In genomic region chr15:32682569-32682968, GRCh38 we compare ENCODE assay signal across 18 cellular contexts. TPM values are rescaled to one million over a fixed set of nuclear protein-coding genes. Genes with fewer than 3 reads are reported as not detected.
DNase-seq lines count a peak whose midpoint lies in the region; ATAC-seq and TF ChIP-seq lines count a peak whose summit lies in the region.
"Had no signal": no experiment of that assay in that cellular context is flagged by ENCODE, and none has a peak within 500 bp of the region (broad histone marks: within the 10 kb centered on the region; RNA-seq: fewer than 3 reads in every experiment).

No MANE protein-coding gene starts in this region.

- no peaks in the 10 kb centered on the region for H4K20me1 ChIP-seq in PC-3 (ENCODE audit: low read length)

- no peaks in the 10 kb centered on the region for H3F3A ChIP-seq in PC-3 (ENCODE audit: low read length, unreplicated experiment)

- peaks cover 4% of the 10 kb centered on the region for H3K9me3 Mint-ChIP-seq in activated T-helper 17 cell treated with anti-CD3 and anti-CD28 coated beads, Interleukin-2, amount 50 U/mL, for 72 hours
- H3K9me3 Mint-ChIP-seq: activated CD4-positive, alpha-beta memory T cell treated with anti-CD3 and anti-CD28 coated beads for 36 hours had no signal

- no TSS peak for BruUV-seq in PC-3 (replicated peaks; lab: Mats Ljungman, UMichigan)

- H3K27me3 Mint-ChIP-seq in activated T-helper 17 cell treated with anti-CD3 and anti-CD28 coated beads, Interleukin-2, amount 50 U/mL, for 72 hours = no peaks in the 10 kb centered on the region
- H3K27me3 Mint-ChIP-seq: activated CD4-positive, alpha-beta memory T cell treated with anti-CD3 and anti-CD28 coated beads for 36 hours had no signal

- intact Hi-C loops in PC-3 (cut with micrococcal nuclease) = loop anchor here (2.0 kb wide), 1 partner anchor 92 kb away; no protein-coding TSS in a partner anchor

- H3K27ac ChIP-seq in PC-3 (ENCODE audit: low read length) (peak overlapping the region; percentile 70), muscle layer of duodenum (ENCODE audit: low read length) (peak overlapping the region; percentile 21)
- H3K27ac ChIP-seq: upper lobe of left lung had no signal

- H3K4me3 ChIP-seq in PC-3 (ENCODE audit: low read length) = no peak overlapping the region
- no peak overlapping the region for H3K4me3 ChIP-seq in muscle layer of duodenum (ENCODE audit: low read depth in 1 of 2, low read length in 2 of 2)
- H3K4me3 ChIP-seq: mucosa of descending colon, skin epidermis, upper lobe of left lung had no signal

- H3K9ac ChIP-seq in PC-3 (ENCODE audit: low read length) = peak overlapping the region; percentile 24; the same call in 1 of the 2 replicates

- H3K27me3 ChIP-seq in PC-3 (ENCODE audit: low read length) (no peaks in the 10 kb centered on the region), muscle layer of duodenum (ENCODE audit: low read depth, low read length) (no peaks in the 10 kb centered on the region)
- H3K27me3 ChIP-seq: upper lobe of left lung had no signal

- H3K9me3 ChIP-seq in PC-3 (ENCODE audit: low read length) = no peaks in the 10 kb centered on the region
- H3K9me3 ChIP-seq in muscle layer of duodenum (ENCODE audit: control insufficient read depth in 1 of 2, low read length in 2 of 2) = no peaks in the 10 kb centered on the region
- H3K9me3 ChIP-seq: mucosa of descending colon, upper lobe of left lung had no signal

- no peak overlapping the region for H2AFZ ChIP-seq in PC-3 (ENCODE audit: low read length)

- TF ChIP-seq CTCF in AG09319 (IDR thresholded peaks at IDR 0.05; ENCODE audit: low read depth, low read length) = no peak
- no peak for TF ChIP-seq CTCF in PC-3 (conservative IDR thresholded peaks at IDR 0.05; ENCODE audit: low read depth, low read length)

- H3K4me1 Mint-ChIP-seq in activated T-helper 17 cell treated with anti-CD3 and anti-CD28 coated beads, Interleukin-2, amount 50 U/mL, for 72 hours = no peaks in the 10 kb centered on the region

- H3K9me2 ChIP-seq in PC-3 (replicated peaks; ENCODE audit: low read length) = no peaks in the 10 kb centered on the region

- no peaks in the 10 kb centered on the region for H3K36me3 Mint-ChIP-seq in activated T-helper 17 cell treated with anti-CD3 and anti-CD28 coated beads, Interleukin-2, amount 50 U/mL, for 72 hours (ENCODE audit: low read depth)
- H3K36me3 Mint-ChIP-seq: activated CD4-positive, alpha-beta memory T cell treated with anti-CD3 and anti-CD28 coated beads for 36 hours had no signal

- no peak overlapping the region for H3K4me3 Mint-ChIP-seq in activated T-helper 17 cell treated with anti-CD3 and anti-CD28 coated beads, Interleukin-2, amount 50 U/mL, for 72 hours
- H3K4me3 Mint-ChIP-seq: activated CD4-positive, alpha-beta memory T cell treated with anti-CD3 and anti-CD28 coated beads for 36 hours had no signal

- H3K79me2 ChIP-seq in PC-3 (ENCODE audit: low read length) = no peaks in the 10 kb centered on the region

- peak overlapping the region; percentile 24; the same call in 1 of the 2 replicates for H3K4me2 ChIP-seq in PC-3 (ENCODE audit: low read length)

- POLR2A ChIA-PET in PC-3 (lab: Charles Lee; ENCODE audit: unreplicated experiment) = no interaction called here

- DNase-seq in AG09319 (ENCODE audit: extremely low read depth, low read depth) (peak; percentile 83), PC-3 (peak; percentile 73), epidermal melanocyte (ENCODE audit: insufficient read length, low spot score) (peak; percentile 54), NCI-H2107 (lab: John Stamatoyannopoulos, UW) (no peak), occipital lobe (lab: John Stamatoyannopoulos, UW) (no peak)
- no peak for DNase-seq in activated effector memory CD4-positive, alpha-beta T cell treated with anti-CD3 and anti-CD28 coated beads, Interleukin-2, amount 50 U/mL, for 16 hours
- DNase-seq: activated CD4-positive, alpha-beta memory T cell treated with anti-CD3 and anti-CD28 coated beads for 36 hours; activated naive CD4-positive, alpha-beta T cell treated with anti-CD3 and anti-CD28 coated beads, Interleukin-2, amount 50 U/mL, for 16 hours; C1 segment of cervical spinal cord; effector CD8-positive, alpha-beta T cell; mucosa of descending colon; NCI-H1092 treated with DMSO at 0.1 percent for 48 hours; NCI-H82; T-helper 1 cell; upper lobe of left lung had no signal

- H3K36me3 ChIP-seq in PC-3 (ENCODE audit: low read depth, low read length) = no peaks in the 10 kb centered on the region
- H3K36me3 ChIP-seq in muscle layer of duodenum (ENCODE audit: control insufficient read depth in 1 of 2, insufficient read depth in 2 of 2, low read length in 2 of 2) = no peaks in the 10 kb centered on the region
- H3K36me3 ChIP-seq: upper lobe of left lung had no signal

- H3K4me1 ChIP-seq in PC-3 (ENCODE audit: insufficient read depth, low read length) = peaks cover 40% of the 10 kb centered on the region
- peaks cover 0 to 14% of the 10 kb centered on the region in 2 donors for H3K4me1 ChIP-seq in muscle layer of duodenum (ENCODE audit: control insufficient read depth in 1 of 2, insufficient read depth in 2 of 2, low read length in 2 of 2)
- H3K4me1 ChIP-seq: upper lobe of left lung had no signal

- ATAC-seq in PC-3 = no peak
- no peak for ATAC-seq in activated T-helper 17 cell treated with anti-CD3 and anti-CD28 coated beads, Interleukin-2, amount 50 U/mL, for 72 hours (replicated peaks)
- ATAC-seq: mucosa of descending colon had no signal

- no peak overlapping the region for H3K27ac Mint-ChIP-seq in activated T-helper 17 cell treated with anti-CD3 and anti-CD28 coated beads, Interleukin-2, amount 50 U/mL, for 72 hours
- H3K27ac Mint-ChIP-seq: activated CD4-positive, alpha-beta memory T cell treated with anti-CD3 and anti-CD28 coated beads for 36 hours had no signal

- CTCF ChIA-PET in PC-3 (lab: Charles Lee) = no interaction called here

RNA-seq across cellular contexts. Expression of gene GREM1, which starts 35.2 kb away (rescaled TPM):
- total RNA-seq in PC-3 (2014; rRNA removed) (0.58 and 1.6 TPM in 2 replicates), occipital lobe (3.4 TPM)
- total RNA-seq in activated T-helper 17 cell treated with anti-CD3 and anti-CD28 coated beads, Interleukin-2, amount 50 U/mL, for 72 hours = not detected
- total RNA-seq: activated CD4-positive, alpha-beta memory T cell treated with anti-CD3 and anti-CD28 coated beads for 36 hours had no signal

RNA-seq across cellular contexts. Expression of gene SCG5, which starts 41.1 kb away (rescaled TPM):
- total RNA-seq in PC-3 (2014; rRNA removed) = 1.3 and 1.6 TPM in 2 replicates
- 1 to 10 TPM; 2.9 to 3.5 TPM for total RNA-seq in activated T-helper 17 cell treated with anti-CD3 and anti-CD28 coated beads, Interleukin-2, amount 50 U/mL, for 72 hours
- total RNA-seq in occipital lobe = 124 TPM

Comparison
In these comparisons a context has a peak if more than half of its experiments do, and no peak if none do; other contexts are left out.
1. DNase-seq: peak in AG09319 (single experiment), PC-3 (single experiment) and epidermal melanocyte (single experiment); none in NCI-H2107 (single experiment), activated effector memory CD4-positive, alpha-beta T cell treated with anti-CD3 and anti-CD28 coated beads, Interleukin-2, amount 50 U/mL, for 16 hours (single experiment) and occipital lobe (single experiment).
2. RNA of gene SCG5, which starts 41.1 kb away (total RNA-seq): 124 TPM in occipital lobe (single experiment); 2.9 to 3.5 TPM in activated T-helper 17 cell treated with anti-CD3 and anti-CD28 coated beads, Interleukin-2, amount 50 U/mL, for 72 hours and 1.3 to 1.6 TPM in PC-3; every median in the first group is over 10 times any median in the second.